ENCODE assay signal across 9 cellular contexts in the genomic region with DNA sequence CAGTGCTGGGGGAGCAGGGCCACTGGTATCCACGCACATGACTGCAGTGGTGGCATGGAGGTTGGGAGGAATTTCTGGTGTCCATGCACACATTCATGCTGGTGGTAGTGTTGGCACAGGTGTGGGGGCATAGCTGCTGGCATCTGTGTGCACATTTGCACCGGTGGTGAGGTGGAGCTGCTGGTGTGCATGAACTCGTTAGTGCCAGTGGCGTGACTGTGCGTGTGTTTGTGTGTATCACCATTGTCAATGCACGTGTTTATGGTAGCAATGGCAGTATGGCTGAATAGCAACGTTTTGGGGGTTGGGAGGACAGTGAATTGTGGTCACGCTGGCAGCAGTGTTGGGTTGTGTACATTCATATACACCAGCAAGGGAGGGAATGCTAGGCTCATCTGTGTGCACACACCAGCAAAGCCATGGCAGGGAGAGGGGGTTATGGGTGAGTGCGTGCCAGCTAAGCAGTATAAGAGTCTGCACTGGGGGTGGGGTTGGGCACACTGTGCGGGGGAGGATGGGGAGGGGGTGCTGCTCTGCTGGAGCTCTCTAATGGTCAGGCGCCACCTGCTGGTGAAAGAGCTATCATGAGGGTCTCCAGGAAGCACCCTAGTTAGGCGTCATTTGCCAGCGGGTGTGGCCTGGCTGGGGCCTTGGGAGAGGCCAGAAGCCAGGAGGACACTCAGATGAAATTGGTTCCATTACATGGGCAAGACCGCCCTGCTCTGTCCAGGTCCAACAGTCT.
DNase-seq lines count a peak whose midpoint lies in the region; ATAC-seq lines count a peak whose summit lies in the region.
"Had no signal": no experiment of that assay in that cellular context is flagged by ENCODE, and none has a peak within 500 bp of the region (broad histone marks: within the 10 kb centered on the region; RNA-seq: fewer than 3 reads in every experiment).

No MANE protein-coding gene starts in this region.

- no peak overlapping the region for H3K4me3 ChIP-seq in H7 (ENCODE audit: insufficient read depth, low read depth, low read length)
- H3K4me3 ChIP-seq: thyroid gland had no signal

- H3K27me3 ChIP-seq in H7 (ENCODE audit: control insufficient read depth, insufficient read depth, low read length) = no peaks in the 10 kb centered on the region
- H3K27me3 ChIP-seq: thyroid gland had no signal

- POLR2A ChIA-PET in activated CD4-positive, alpha-beta memory T cell treated with anti-CD3 and anti-CD28 coated beads, Interleukin-2, amount 10 ng/mL, durations not matched to agents 7 days and 5 days (lab: Charles Lee) = no interaction called here

- H3K36me3 ChIP-seq in H7 (replicated peaks; ENCODE audit: control insufficient read depth, insufficient read depth, low read length) = no peaks in the 10 kb centered on the region
- H3K36me3 ChIP-seq: thyroid gland had no signal

- ATAC-seq in left lobe of liver (peak; percentile 47), GM18517 (IDR thresholded peaks at IDR 0.05; ENCODE audit: unreplicated experiment) (no peak)

- H3K27ac Mint-ChIP-seq in activated CD4-positive, alpha-beta memory T cell treated with anti-CD3 and anti-CD28 coated beads, Interleukin-2, amount 10 ng/mL, durations not matched to agents 7 days and 5 days = no peak overlapping the region

- H3K4me1 Mint-ChIP-seq in activated CD4-positive, alpha-beta memory T cell treated with anti-CD3 and anti-CD28 coated beads, Interleukin-2, amount 10 ng/mL, durations not matched to agents 7 days and 5 days = no peaks in the 10 kb centered on the region

- no peaks in the 10 kb centered on the region for H3K27me3 Mint-ChIP-seq in activated CD4-positive, alpha-beta memory T cell treated with anti-CD3 and anti-CD28 coated beads, Interleukin-2, amount 10 ng/mL, durations not matched to agents 7 days and 5 days

- CTCF ChIA-PET in activated CD4-positive, alpha-beta memory T cell treated with anti-CD3 and anti-CD28 coated beads, Interleukin-2, amount 10 ng/mL, durations not matched to agents 7 days and 5 days (lab: Charles Lee) = interaction anchor here (0.5 kb wide), 1 partner anchor 38 kb away, joined by 3 read pairs; no protein-coding TSS in a partner anchor

- DNase-seq in EL = peak; percentile 3
- DNase-seq in H7 = peak; percentile 69
- DNase-seq in activated CD4-positive, alpha-beta memory T cell treated with anti-CD3 and anti-CD28 coated beads, Interleukin-2, amount 10 ng/mL, durations not matched to agents 7 days and 5 days = peak; percentile 17
- no peak for DNase-seq in left lobe of liver (ENCODE audit: low spot score)
- no peak for DNase-seq in OCI-M2 (lab: John Stamatoyannopoulos, UW; ENCODE audit: unreplicated experiment)
- DNase-seq in activated T-cell treated with anti-CD3 and anti-CD28 coated beads, Interleukin-2, amount 50 U/mL, for 1 hour = no peak
- no peak for DNase-seq in NCI-H2081 (lab: John Stamatoyannopoulos, UW)

- no peaks in the 10 kb centered on the region for H3K36me3 Mint-ChIP-seq in activated CD4-positive, alpha-beta memory T cell treated with anti-CD3 and anti-CD28 coated beads, Interleukin-2, amount 10 ng/mL, durations not matched to agents 7 days and 5 days (ENCODE audit: low read depth)

- H3K9me3 Mint-ChIP-seq in activated CD4-positive, alpha-beta memory T cell treated with anti-CD3 and anti-CD28 coated beads, Interleukin-2, amount 10 ng/mL, durations not matched to agents 7 days and 5 days = peaks cover 3% of the 10 kb centered on the region

- no peak overlapping the region for H3K4me3 Mint-ChIP-seq in activated CD4-positive, alpha-beta memory T cell treated with anti-CD3 and anti-CD28 coated beads, Interleukin-2, amount 10 ng/mL, durations not matched to agents 7 days and 5 days

Comparison
In these comparisons a context has a peak if more than half of its experiments do, and no peak if none do; other contexts are left out.
1. DNase-seq: peak in EL (single experiment), H7 (single experiment) and activated CD4-positive, alpha-beta memory T cell treated with anti-CD3 and anti-CD28 coated beads, Interleukin-2, amount 10 ng/mL, durations not matched to agents 7 days and 5 days (single experiment); none in left lobe of liver (single experiment), OCI-M2 (single experiment), activated T-cell treated with anti-CD3 and anti-CD28 coated beads, Interleukin-2, amount 50 U/mL, for 1 hour (single experiment) and NCI-H2081 (0 of 2).